In genomic region chr20:36491901-36492617, GRCh38 we compare ENCODE assay signal across 8 cellular contexts. TPM values are rescaled to one million over a fixed set of nuclear protein-coding genes. Genes with fewer than 3 reads are reported as not detected.
DNase-seq lines count a peak whose midpoint lies in the region; FAIRE-seq and TF ChIP-seq lines count a peak whose summit lies in the region.

No MANE protein-coding gene starts in this region.

- peak; percentile 62 for DNase-seq in GM19239 (ENCODE audit: insufficient read length, low spot score)
- no peak for DNase-seq in astrocyte (ENCODE audit: low read depth)
- DNase-seq in myocyte (ENCODE audit: low read depth) = peak; percentile 74
- DNase-seq in Caco-2 = no peak
- no peak for DNase-seq in HuH-7 (ENCODE audit: low spot score)
- no peak for DNase-seq in NCI-H1092 (lab: John Stamatoyannopoulos, UW)

- peaks cover 98% of the 10 kb centered on the region for H4K20me1 ChIP-seq in astrocyte (ENCODE audit: insufficient read depth, low read length)

- FAIRE-seq in GM19239 (lab: Jason Lieb, UNC) (peak; percentile 84), astrocyte (lab: Jason Lieb, UNC) (no peak)

- H3K9me3 ChIP-seq in astrocyte (ENCODE audit: insufficient read depth, low read depth, low read length) (no peaks in the 10 kb centered on the region), stomach smooth muscle (ENCODE audit: control insufficient read depth in 2 of 2, low read length in 2 of 2) (no peaks in the 10 kb centered on the region), Caco-2 (no peaks in the 10 kb centered on the region)

- peaks cover 2% of the 10 kb centered on the region for H3K36me3 Mint-ChIP-seq in T-helper 1 cell treated with Interleukin-12 subunit alpha and Interleukin-12 subunit beta and Interleukin-4 antibody, amounts not matched to agents 30 μg/mL and 1 μg/mL, for 36 hours (ENCODE audit: low read depth)
- H3K36me3 Mint-ChIP-seq in astrocyte (ENCODE audit: low read depth, unreplicated experiment) (peaks cover 19% of the 10 kb centered on the region), Caco-2 (ENCODE audit: insufficient read depth, unreplicated experiment) (peaks cover 37% of the 10 kb centered on the region)

- H3K4me3 ChIP-seq in astrocyte (ENCODE audit: insufficient read depth, low read depth, low read length) = no peak overlapping the region
- H3K4me3 ChIP-seq in stomach smooth muscle (ENCODE audit: low read length in 2 of 2) = peak overlapping the region in 1 of 2 donors; percentile 8
- no peak overlapping the region for H3K4me3 ChIP-seq in Caco-2 (ENCODE audit: low read depth, low read length)

- peaks cover 98% of the 10 kb centered on the region for H3K79me2 ChIP-seq in astrocyte (ENCODE audit: insufficient read depth, low read length)

- CTCF ChIA-PET in Caco-2 (lab: Charles Lee) = interaction anchor here (2.0 kb wide), 1 partner anchor 289 kb away, joined by 4 read pairs; no protein-coding TSS in a partner anchor

- H3K9ac ChIP-seq in astrocyte (ENCODE audit: low read length) (peak overlapping the region; percentile 38), stomach smooth muscle (ENCODE audit: low read length in 2 of 2) (peak overlapping the region in 1 of 2 donors; percentile 29)

- no TSS peak for BruUV-seq in Caco-2 (replicated peaks; lab: Mats Ljungman, UMichigan)

- H3K27me3 Mint-ChIP-seq in T-helper 1 cell treated with Interleukin-12 subunit alpha and Interleukin-12 subunit beta and Interleukin-4 antibody, amounts not matched to agents 30 μg/mL and 1 μg/mL, for 36 hours (ENCODE audit: low read depth) = no peaks in the 10 kb centered on the region
- H3K27me3 Mint-ChIP-seq in astrocyte (ENCODE audit: low read depth, unreplicated experiment) (no peaks in the 10 kb centered on the region), Caco-2 (ENCODE audit: insufficient read depth, unreplicated experiment) (no peaks in the 10 kb centered on the region)

- no peaks in the 10 kb centered on the region for H3K9me3 Mint-ChIP-seq in T-helper 1 cell treated with Interleukin-12 subunit alpha and Interleukin-12 subunit beta and Interleukin-4 antibody, amounts not matched to agents 30 μg/mL and 1 μg/mL, for 36 hours
- H3K9me3 Mint-ChIP-seq in astrocyte (ENCODE audit: unreplicated experiment) = no peaks in the 10 kb centered on the region
- no peaks in the 10 kb centered on the region for H3K9me3 Mint-ChIP-seq in Caco-2 (ENCODE audit: unreplicated experiment)

- H3K27me3 ChIP-seq in astrocyte (ENCODE audit: insufficient read depth, low read length) = no peaks in the 10 kb centered on the region
- H3K27me3 ChIP-seq in stomach smooth muscle (ENCODE audit: control insufficient read depth in 1 of 2, insufficient read depth in 2 of 2, low read length in 2 of 2) = no peaks in the 10 kb centered on the region
- no peaks in the 10 kb centered on the region for H3K27me3 ChIP-seq in Caco-2 (replicated peaks; ENCODE audit: control insufficient read depth, insufficient read depth, low read length)

- TF ChIP-seq CTCF in astrocyte (IDR thresholded peaks at IDR 0.05; ENCODE audit: insufficient read depth, low read depth, low read length) (no peak), Caco-2 (IDR thresholded peaks at IDR 0.05; ENCODE audit: insufficient read depth in 1 of 2, low read depth in 1 of 2, low read length in 1 of 2, severe bottlenecking in 1 of 2, unreplicated experiment in 1 of 2) (no peak)

- H2AFZ ChIP-seq in astrocyte (ENCODE audit: low read depth, low read length) = no peak overlapping the region

- H3K27ac ChIP-seq in astrocyte (ENCODE audit: low read depth, low read length) = peak overlapping the region; percentile 31
- H3K27ac ChIP-seq in stomach smooth muscle (ENCODE audit: low read length) = peak overlapping the region; percentile 75

- intact Hi-C loops in Caco-2 (cut with micrococcal nuclease; ENCODE audit: unreplicated experiment) = no loop called here

- H3K4me3 Mint-ChIP-seq in T-helper 1 cell treated with Interleukin-12 subunit alpha and Interleukin-12 subunit beta and Interleukin-4 antibody, amounts not matched to agents 30 μg/mL and 1 μg/mL, for 36 hours = peak overlapping the region; percentile 8
- H3K4me3 Mint-ChIP-seq in astrocyte (ENCODE audit: unreplicated experiment) = no peak overlapping the region
- no peak overlapping the region for H3K4me3 Mint-ChIP-seq in Caco-2 (ENCODE audit: unreplicated experiment)

- H3K36me3 ChIP-seq in astrocyte (ENCODE audit: insufficient read depth, low read length) = peaks cover 10% of the 10 kb centered on the region
- peaks cover 10 to 11% of the 10 kb centered on the region in 2 donors for H3K36me3 ChIP-seq in stomach smooth muscle (ENCODE audit: control insufficient read depth in 2 of 2, insufficient read depth in 2 of 2, low read length in 2 of 2)
- peaks cover 6% of the 10 kb centered on the region; the same call in 1 of the 2 replicates for H3K36me3 ChIP-seq in Caco-2 (ENCODE audit: control insufficient read depth, insufficient read depth, low read length)

- POLR2A ChIA-PET in Caco-2 (lab: Charles Lee) = interaction anchor here (1.1 kb wide), 1 partner anchor 12 kb away, joined by 3 read pairs; no protein-coding TSS in a partner anchor

- H3K4me1 ChIP-seq in astrocyte (ENCODE audit: insufficient read depth, low read length) (peaks cover 51% of the 10 kb centered on the region), stomach smooth muscle (ENCODE audit: control insufficient read depth, insufficient read depth, low read length) (peaks cover 55% of the 10 kb centered on the region), Caco-2 (no peaks in the 10 kb centered on the region)

- peak overlapping the region; percentile 45 for H3K4me2 ChIP-seq in astrocyte (ENCODE audit: low read length)

- peaks cover 31% of the 10 kb centered on the region for H3K4me1 Mint-ChIP-seq in T-helper 1 cell treated with Interleukin-12 subunit alpha and Interleukin-12 subunit beta and Interleukin-4 antibody, amounts not matched to agents 30 μg/mL and 1 μg/mL, for 36 hours (ENCODE audit: low read depth)
- H3K4me1 Mint-ChIP-seq in astrocyte (ENCODE audit: low read depth, unreplicated experiment) = peaks cover 53% of the 10 kb centered on the region
- H3K4me1 Mint-ChIP-seq in Caco-2 (ENCODE audit: low read depth, unreplicated experiment) = no peaks in the 10 kb centered on the region

- peak overlapping the region; percentile 84 for H3K27ac Mint-ChIP-seq in T-helper 1 cell treated with Interleukin-12 subunit alpha and Interleukin-12 subunit beta and Interleukin-4 antibody, amounts not matched to agents 30 μg/mL and 1 μg/mL, for 36 hours
- peak overlapping the region; percentile 77 for H3K27ac Mint-ChIP-seq in astrocyte (ENCODE audit: unreplicated experiment)
- H3K27ac Mint-ChIP-seq in Caco-2 (ENCODE audit: unreplicated experiment) = no peak overlapping the region

RNA-seq across cellular contexts. Expression of gene MYL9, which starts 49.3 kb away (rescaled TPM):
- 1,166 and 1,247 TPM in 2 replicates for total RNA-seq in astrocyte
- total RNA-seq in myocyte = 162 and 190 TPM in 2 replicates
- 2,063 TPM for polyA plus RNA-seq in myocyte (2012)
- 382 and 446 TPM in 2 replicates for total RNA-seq in Caco-2 (2022)

Comparison
In these comparisons a context has a peak if more than half of its experiments do, and no peak if none do; other contexts are left out.
1. DNase-seq: peak in GM19239 (single experiment) and myocyte (single experiment); none in astrocyte (single experiment), Caco-2 (0 of 2), HuH-7 (single experiment) and NCI-H1092 (single experiment).